In the genomic region with DNA sequence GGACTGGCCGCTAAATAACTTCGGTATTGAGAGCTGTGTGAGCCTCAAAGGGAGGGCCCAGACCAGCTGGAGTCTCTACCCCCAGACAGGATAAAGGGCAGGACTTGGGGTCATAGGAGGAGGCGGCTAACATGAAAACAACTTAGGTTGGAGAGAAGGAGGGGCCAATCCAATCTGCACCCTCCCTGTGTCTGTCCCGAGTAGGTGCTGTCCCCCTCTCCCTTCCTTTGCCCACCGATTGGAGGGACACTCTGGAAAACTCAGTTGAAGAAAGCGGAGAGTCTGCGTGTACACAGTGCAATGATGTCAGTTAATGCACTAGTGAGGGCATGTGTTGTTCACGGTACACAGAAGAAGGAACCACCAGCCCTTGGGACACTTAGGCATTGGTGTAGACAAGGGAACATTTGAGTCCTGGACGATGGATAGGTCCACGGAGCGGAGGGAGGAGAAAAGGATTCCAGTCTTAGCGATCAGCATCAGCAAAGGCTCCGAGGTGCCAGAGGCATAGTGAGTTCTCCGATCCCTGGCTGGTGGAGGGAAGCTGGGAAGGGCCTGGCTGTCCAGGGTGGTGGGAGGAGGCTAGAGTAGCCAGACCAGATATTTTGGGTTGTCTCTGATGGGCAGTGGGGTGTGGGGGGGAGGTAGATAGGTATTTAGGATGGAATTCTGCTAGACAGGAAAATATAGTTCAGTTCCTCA, we compare ENCODE assay signal across 1 cellular context.
TF ChIP-seq lines count a peak whose summit lies in the region.

No MANE protein-coding gene starts in this region.

TF ChIP-seq in HepG2, 621 proteins besides CTCF, POLR2A, EP300 and RAD21 (continued from another document and continues in another):
- TF ChIP-seq, protein P1, sequence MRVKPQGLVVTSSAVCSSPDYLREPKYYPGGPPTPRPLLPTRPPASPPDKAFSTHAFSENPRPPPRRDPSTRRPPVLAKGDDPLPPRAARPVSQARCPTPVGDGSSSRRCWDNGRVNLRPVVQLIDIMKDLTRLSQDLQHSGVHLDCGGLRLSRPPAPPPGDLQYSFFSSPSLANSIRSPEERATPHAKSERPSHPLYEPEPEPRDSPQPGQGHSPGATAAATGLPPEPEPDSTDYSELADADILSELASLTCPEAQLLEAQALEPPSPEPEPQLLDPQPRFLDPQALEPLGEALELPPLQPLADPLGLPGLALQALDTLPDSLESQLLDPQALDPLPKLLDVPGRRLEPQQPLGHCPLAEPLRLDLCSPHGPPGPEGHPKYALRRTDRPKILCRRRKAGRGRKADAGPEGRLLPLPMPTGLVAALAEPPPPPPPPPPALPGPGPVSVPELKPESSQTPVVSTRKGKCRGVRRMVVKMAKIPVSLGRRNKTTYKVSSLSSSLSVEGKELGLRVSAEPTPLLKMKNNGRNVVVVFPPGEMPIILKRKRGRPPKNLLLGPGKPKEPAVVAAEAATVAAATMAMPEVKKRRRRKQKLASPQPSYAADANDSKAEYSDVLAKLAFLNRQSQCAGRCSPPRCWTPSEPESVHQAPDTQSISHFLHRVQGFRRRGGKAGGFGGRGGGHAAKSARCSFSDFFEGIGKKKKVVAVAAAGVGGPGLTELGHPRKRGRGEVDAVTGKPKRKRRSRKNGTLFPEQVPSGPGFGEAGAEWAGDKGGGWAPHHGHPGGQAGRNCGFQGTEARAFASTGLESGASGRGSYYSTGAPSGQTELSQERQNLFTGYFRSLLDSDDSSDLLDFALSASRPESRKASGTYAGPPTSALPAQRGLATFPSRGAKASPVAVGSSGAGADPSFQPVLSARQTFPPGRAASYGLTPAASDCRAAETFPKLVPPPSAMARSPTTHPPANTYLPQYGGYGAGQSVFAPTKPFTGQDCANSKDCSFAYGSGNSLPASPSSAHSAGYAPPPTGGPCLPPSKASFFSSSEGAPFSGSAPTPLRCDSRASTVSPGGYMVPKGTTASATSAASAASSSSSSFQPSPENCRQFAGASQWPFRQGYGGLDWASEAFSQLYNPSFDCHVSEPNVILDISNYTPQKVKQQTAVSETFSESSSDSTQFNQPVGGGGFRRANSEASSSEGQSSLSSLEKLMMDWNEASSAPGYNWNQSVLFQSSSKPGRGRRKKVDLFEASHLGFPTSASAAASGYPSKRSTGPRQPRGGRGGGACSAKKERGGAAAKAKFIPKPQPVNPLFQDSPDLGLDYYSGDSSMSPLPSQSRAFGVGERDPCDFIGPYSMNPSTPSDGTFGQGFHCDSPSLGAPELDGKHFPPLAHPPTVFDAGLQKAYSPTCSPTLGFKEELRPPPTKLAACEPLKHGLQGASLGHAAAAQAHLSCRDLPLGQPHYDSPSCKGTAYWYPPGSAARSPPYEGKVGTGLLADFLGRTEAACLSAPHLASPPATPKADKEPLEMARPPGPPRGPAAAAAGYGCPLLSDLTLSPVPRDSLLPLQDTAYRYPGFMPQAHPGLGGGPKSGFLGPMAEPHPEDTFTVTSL (CRISPR knock-in tag; IDR thresholded peaks at IDR 0.05; ENCODE audit: borderline replicate concordance): no peak
- peak; percentile 78; the same call in 1 of the 2 replicates for TF ChIP-seq ZNF775 (CRISPR knock-in tag; IDR thresholded peaks at IDR 0.05; ENCODE audit: borderline replicate concordance)
- TF ChIP-seq ZNF761 (CRISPR knock-in tag; conservative IDR thresholded peaks at IDR 0.05): no peak
- TF ChIP-seq, protein P2, sequence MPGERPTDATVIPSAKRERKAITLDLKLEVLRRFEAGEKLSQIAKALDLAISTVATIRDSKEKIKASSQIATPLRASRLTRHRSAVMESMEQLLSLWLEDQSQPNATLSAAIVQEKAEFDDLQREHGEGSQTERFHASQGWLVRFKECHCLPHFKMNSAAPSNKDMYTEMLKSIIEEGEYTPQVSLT (CRISPR knock-in tag; IDR thresholded peaks at IDR 0.05; ENCODE audit: borderline replicate concordance, low read depth): no peak
- no peak for TF ChIP-seq ZNF782 (CRISPR knock-in tag; IDR thresholded peaks at IDR 0.05; ENCODE audit: borderline replicate concordance)
- no peak for TF ChIP-seq DNMT1 (CRISPR knock-in tag; IDR thresholded peaks at IDR 0.05)
- no peak for TF ChIP-seq PHF20 (CRISPR knock-in tag; IDR thresholded peaks at IDR 0.05)
- TF ChIP-seq, protein P3, sequence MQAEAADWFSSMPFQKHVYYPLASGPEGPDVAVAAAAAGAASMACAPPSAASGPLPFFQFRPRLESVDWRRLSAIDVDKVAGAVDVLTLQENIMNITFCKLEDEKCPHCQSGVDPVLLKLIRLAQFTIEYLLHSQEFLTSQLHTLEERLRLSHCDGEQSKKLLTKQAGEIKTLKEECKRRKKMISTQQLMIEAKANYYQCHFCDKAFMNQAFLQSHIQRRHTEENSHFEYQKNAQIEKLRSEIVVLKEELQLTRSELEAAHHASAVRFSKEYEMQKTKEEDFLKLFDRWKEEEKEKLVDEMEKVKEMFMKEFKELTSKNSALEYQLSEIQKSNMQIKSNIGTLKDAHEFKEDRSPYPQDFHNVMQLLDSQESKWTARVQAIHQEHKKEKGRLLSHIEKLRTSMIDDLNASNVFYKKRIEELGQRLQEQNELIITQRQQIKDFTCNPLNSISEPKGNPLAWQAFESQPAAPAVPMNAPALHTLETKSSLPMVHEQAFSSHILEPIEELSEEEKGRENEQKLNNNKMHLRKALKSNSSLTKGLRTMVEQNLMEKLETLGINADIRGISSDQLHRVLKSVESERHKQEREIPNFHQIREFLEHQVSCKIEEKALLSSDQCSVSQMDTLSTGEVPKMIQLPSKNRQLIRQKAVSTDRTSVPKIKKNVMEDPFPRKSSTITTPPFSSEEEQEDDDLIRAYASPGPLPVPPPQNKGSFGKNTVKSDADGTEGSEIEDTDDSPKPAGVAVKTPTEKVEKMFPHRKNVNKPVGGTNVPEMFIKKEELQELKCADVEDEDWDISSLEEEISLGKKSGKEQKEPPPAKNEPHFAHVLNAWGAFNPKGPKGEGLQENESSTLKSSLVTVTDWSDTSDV (CRISPR knock-in tag; IDR thresholded peaks at IDR 0.05): no peak
- TF ChIP-seq, protein P4, sequence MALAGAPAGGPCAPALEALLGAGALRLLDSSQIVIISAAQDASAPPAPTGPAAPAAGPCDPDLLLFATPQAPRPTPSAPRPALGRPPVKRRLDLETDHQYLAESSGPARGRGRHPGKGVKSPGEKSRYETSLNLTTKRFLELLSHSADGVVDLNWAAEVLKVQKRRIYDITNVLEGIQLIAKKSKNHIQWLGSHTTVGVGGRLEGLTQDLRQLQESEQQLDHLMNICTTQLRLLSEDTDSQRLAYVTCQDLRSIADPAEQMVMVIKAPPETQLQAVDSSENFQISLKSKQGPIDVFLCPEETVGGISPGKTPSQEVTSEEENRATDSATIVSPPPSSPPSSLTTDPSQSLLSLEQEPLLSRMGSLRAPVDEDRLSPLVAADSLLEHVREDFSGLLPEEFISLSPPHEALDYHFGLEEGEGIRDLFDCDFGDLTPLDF (CRISPR knock-in tag; IDR thresholded peaks at IDR 0.05): no peak; the same call in 1 of the 2 replicates
- no peak for TF ChIP-seq CEBPB (IDR thresholded peaks at IDR 0.05; ENCODE audit: borderline replicate concordance, low read depth, low read length)
- no peak for TF ChIP-seq KLF15 (CRISPR knock-in tag; IDR thresholded peaks at IDR 0.05; ENCODE audit: borderline replicate concordance)
- TF ChIP-seq STAT5B (CRISPR knock-in tag; IDR thresholded peaks at IDR 0.05): no peak
- TF ChIP-seq PITX1 (CRISPR knock-in tag; IDR thresholded peaks at IDR 0.05): peak; percentile 70; the same call in 1 of the 2 replicates
- peak; percentile 19 for TF ChIP-seq IKZF4 (CRISPR knock-in tag; IDR thresholded peaks at IDR 0.05; ENCODE audit: borderline replicate concordance, low read depth, not compliant biosample characterization)
- TF ChIP-seq ZNF841 (CRISPR knock-in tag; IDR thresholded peaks at IDR 0.05; ENCODE audit: borderline replicate concordance): no peak
- TF ChIP-seq SYNCRIP (IDR thresholded peaks at IDR 0.05; ENCODE audit: insufficient read depth, low read depth, low read length): no peak
- TF ChIP-seq, protein P5, sequence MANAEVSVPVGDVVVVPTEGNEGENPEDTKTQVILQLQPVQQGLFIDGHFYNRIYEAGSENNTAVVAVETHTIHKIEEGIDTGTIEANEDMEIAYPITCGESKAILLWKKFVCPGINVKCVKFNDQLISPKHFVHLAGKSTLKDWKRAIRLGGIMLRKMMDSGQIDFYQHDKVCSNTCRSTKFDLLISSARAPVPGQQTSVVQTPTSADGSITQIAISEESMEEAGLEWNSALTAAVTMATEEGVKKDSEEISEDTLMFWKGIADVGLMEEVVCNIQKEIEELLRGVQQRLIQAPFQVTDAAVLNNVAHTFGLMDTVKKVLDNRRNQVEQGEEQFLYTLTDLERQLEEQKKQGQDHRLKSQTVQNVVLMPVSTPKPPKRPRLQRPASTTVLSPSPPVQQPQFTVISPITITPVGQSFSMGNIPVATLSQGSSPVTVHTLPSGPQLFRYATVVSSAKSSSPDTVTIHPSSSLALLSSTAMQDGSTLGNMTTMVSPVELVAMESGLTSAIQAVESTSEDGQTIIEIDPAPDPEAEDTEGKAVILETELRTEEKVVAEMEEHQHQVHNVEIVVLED (CRISPR knock-in tag; IDR thresholded peaks at IDR 0.05; ENCODE audit: borderline replicate concordance): no peak; the same call in 1 of the 2 replicates
- no peak for TF ChIP-seq CCDC6 (CRISPR knock-in tag; IDR thresholded peaks at IDR 0.05)
- no peak for TF ChIP-seq ZNF549 (CRISPR knock-in tag; IDR thresholded peaks at IDR 0.05)
- no peak for TF ChIP-seq MAFG (CRISPR knock-in tag; IDR thresholded peaks at IDR 0.05)
- TF ChIP-seq ZNF766 (CRISPR knock-in tag; IDR thresholded peaks at IDR 0.05; ENCODE audit: borderline replicate concordance): no peak
- TF ChIP-seq ZNF30 (CRISPR knock-in tag; IDR thresholded peaks at IDR 0.05): no peak
- no peak for TF ChIP-seq TOPORS (CRISPR knock-in tag; IDR thresholded peaks at IDR 0.05)
- TF ChIP-seq, protein P6, sequence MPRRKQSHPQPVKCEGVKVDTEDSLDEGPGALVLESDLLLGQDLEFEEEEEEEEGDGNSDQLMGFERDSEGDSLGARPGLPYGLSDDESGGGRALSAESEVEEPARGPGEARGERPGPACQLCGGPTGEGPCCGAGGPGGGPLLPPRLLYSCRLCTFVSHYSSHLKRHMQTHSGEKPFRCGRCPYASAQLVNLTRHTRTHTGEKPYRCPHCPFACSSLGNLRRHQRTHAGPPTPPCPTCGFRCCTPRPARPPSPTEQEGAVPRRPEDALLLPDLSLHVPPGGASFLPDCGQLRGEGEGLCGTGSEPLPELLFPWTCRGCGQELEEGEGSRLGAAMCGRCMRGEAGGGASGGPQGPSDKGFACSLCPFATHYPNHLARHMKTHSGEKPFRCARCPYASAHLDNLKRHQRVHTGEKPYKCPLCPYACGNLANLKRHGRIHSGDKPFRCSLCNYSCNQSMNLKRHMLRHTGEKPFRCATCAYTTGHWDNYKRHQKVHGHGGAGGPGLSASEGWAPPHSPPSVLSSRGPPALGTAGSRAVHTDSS (CRISPR knock-in tag; conservative IDR thresholded peaks at IDR 0.05): no peak
- TF ChIP-seq, protein P7, sequence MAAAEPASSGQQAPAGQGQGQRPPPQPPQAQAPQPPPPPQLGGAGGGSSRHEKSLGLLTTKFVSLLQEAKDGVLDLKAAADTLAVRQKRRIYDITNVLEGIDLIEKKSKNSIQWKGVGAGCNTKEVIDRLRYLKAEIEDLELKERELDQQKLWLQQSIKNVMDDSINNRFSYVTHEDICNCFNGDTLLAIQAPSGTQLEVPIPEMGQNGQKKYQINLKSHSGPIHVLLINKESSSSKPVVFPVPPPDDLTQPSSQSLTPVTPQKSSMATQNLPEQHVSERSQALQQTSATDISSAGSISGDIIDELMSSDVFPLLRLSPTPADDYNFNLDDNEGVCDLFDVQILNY (CRISPR knock-in tag; conservative IDR thresholded peaks at IDR 0.05): no peak
- TF ChIP-seq NFKB2 (CRISPR knock-in tag; IDR thresholded peaks at IDR 0.05; ENCODE audit: borderline replicate concordance): no peak
- no peak for TF ChIP-seq MTF2 (CRISPR knock-in tag; IDR thresholded peaks at IDR 0.05; ENCODE audit: borderline replicate concordance)
- TF ChIP-seq ARHGAP35 (CRISPR knock-in tag; IDR thresholded peaks at IDR 0.05; ENCODE audit: borderline replicate concordance): peak; percentile 77; the same call in 1 of the 2 replicates
- no peak for TF ChIP-seq ZFP90 (CRISPR knock-in tag; IDR thresholded peaks at IDR 0.05; ENCODE audit: borderline replicate concordance)
- TF ChIP-seq STAG1 (CRISPR knock-in tag; IDR thresholded peaks at IDR 0.05): no peak
- TF ChIP-seq ZFX (CRISPR knock-in tag; IDR thresholded peaks at IDR 0.05; ENCODE audit: low read depth): peak; percentile 51
- TF ChIP-seq NR2C2 (CRISPR knock-in tag; IDR thresholded peaks at IDR 0.05; ENCODE audit: borderline replicate concordance): no peak
- no peak for TF ChIP-seq MLLT10 (CRISPR knock-in tag; IDR thresholded peaks at IDR 0.05)
- TF ChIP-seq ETV6 (CRISPR knock-in tag; conservative IDR thresholded peaks at IDR 0.05): no peak
- TF ChIP-seq, protein P8, sequence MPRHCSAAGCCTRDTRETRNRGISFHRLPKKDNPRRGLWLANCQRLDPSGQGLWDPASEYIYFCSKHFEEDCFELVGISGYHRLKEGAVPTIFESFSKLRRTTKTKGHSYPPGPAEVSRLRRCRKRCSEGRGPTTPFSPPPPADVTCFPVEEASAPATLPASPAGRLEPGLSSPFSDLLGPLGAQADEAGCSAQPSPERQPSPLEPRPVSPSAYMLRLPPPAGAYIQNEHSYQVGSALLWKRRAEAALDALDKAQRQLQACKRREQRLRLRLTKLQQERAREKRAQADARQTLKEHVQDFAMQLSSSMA (CRISPR knock-in tag; IDR thresholded peaks at IDR 0.05): no peak; the same call in 1 of the 2 replicates
- TF ChIP-seq, protein P9, sequence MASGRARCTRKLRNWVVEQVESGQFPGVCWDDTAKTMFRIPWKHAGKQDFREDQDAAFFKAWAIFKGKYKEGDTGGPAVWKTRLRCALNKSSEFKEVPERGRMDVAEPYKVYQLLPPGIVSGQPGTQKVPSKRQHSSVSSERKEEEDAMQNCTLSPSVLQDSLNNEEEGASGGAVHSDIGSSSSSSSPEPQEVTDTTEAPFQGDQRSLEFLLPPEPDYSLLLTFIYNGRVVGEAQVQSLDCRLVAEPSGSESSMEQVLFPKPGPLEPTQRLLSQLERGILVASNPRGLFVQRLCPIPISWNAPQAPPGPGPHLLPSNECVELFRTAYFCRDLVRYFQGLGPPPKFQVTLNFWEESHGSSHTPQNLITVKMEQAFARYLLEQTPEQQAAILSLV (CRISPR knock-in tag; IDR thresholded peaks at IDR 0.05; ENCODE audit: borderline replicate concordance): no peak; the same call in 1 of the 2 replicates
- TF ChIP-seq, protein P10, sequence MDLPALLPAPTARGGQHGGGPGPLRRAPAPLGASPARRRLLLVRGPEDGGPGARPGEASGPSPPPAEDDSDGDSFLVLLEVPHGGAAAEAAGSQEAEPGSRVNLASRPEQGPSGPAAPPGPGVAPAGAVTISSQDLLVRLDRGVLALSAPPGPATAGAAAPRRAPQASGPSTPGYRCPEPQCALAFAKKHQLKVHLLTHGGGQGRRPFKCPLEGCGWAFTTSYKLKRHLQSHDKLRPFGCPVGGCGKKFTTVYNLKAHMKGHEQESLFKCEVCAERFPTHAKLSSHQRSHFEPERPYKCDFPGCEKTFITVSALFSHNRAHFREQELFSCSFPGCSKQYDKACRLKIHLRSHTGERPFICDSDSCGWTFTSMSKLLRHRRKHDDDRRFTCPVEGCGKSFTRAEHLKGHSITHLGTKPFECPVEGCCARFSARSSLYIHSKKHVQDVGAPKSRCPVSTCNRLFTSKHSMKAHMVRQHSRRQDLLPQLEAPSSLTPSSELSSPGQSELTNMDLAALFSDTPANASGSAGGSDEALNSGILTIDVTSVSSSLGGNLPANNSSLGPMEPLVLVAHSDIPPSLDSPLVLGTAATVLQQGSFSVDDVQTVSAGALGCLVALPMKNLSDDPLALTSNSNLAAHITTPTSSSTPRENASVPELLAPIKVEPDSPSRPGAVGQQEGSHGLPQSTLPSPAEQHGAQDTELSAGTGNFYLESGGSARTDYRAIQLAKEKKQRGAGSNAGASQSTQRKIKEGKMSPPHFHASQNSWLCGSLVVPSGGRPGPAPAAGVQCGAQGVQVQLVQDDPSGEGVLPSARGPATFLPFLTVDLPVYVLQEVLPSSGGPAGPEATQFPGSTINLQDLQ (CRISPR knock-in tag; IDR thresholded peaks at IDR 0.05): no peak
- TF ChIP-seq HNRNPK (IDR thresholded peaks at IDR 0.05; ENCODE audit: low read depth, low read length, poor library complexity, severe bottlenecking): no peak
- TF ChIP-seq GZF1 (CRISPR knock-in tag; IDR thresholded peaks at IDR 0.05): no peak
